ENCODE assay signal across 1 cellular context in the genomic region with DNA sequence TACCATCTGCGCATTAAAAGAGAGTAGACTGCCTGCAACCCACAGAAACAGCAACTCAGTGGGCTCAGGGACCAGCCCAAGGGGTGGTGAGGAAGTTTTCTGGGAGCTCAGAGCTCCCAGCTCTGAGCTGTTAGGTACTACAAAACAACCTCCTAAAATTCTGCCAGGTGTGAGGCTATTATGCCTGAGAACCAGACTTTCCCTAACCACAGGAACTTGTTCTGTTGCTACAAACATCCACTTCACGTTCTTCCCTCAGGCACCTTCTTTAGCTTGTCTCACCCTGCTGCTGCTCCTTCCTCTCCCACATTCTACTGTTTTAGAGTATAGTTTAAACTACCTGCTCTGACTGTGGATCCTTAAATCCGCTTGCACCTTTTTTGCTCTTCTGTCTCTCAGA.
TF ChIP-seq lines count a peak whose summit lies in the region.

No MANE protein-coding gene starts in this region.

TF ChIP-seq in H1, 55 proteins besides CTCF, POLR2A, EP300 and RAD21 (continued from another document):
- TF ChIP-seq NRF1 (IDR thresholded peaks at IDR 0.05; ENCODE audit: low read depth, low read length) (no peak), MAFK (IDR thresholded peaks at IDR 0.05; ENCODE audit: low read depth, low read length) (no peak), TBP (IDR thresholded peaks at IDR 0.05; ENCODE audit: low read depth, low read length) (no peak), ATF2 (IDR thresholded peaks at IDR 0.05; ENCODE audit: low read length) (no peak), CEBPB (IDR thresholded peaks at IDR 0.05; ENCODE audit: low read depth, low read length) (no peak), CBX8 (IDR thresholded peaks at IDR 0.05; ENCODE audit: borderline replicate concordance, low read depth, low read length) (no peak), CHD2 (IDR thresholded peaks at IDR 0.05; ENCODE audit: low read length) (no peak), RXRA (IDR thresholded peaks at IDR 0.05; ENCODE audit: insufficient read depth, low read depth, low read length) (no peak), RFX5 (IDR thresholded peaks at IDR 0.05; ENCODE audit: borderline replicate concordance, low read depth, low read length) (no peak), TAF1 (IDR thresholded peaks at IDR 0.05; ENCODE audit: low read depth, low read length) (no peak)
TF ChIP-seq in H1: peak in this region for 0.
